ENCODE assay signal across 8 cellular contexts in the genomic region with DNA sequence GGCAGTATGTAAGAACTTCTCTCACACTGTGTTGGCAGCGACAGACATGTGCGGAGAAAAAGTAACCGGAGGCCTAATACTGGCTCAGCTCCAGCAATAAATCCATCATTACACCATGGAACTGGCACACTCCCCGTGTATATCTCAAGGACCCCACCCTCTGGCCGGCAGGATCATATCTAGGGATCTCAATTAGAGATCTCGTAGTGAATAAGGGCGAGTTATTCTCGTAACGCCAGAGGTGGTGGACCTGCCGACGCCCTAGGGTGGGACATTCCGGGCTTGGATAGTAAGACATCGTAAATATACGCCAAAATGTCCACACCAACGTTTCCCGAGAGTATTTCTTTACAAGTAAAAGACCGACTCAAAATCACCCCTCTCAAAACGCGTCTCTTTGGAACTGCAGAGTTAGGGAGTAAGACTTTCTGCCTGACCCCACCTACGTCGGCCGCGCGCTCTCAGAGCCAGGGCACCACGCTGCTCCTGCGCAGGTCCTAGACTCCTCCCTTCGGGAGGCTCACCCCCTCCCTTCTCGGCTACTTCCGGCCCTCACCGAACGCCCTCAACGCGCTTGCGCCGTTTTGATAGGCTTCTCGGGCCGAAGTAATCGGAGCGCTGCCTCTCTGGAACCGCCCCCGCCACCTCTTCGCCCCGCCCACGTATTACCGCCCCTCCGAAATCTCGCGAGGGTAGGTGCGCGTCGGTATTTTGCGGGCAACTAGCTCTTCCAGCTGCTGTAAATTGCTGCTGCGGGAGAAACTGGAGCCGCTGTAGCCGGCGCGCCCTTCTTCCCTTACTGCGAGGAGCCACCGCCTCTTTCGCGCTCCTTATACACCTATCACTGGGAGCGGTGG. TPM values are rescaled to one million over a fixed set of nuclear protein-coding genes. Genes with fewer than 3 reads are reported as not detected.
A peak's percentile ranks its signal among the peaks of the same experiment; 100 is the strongest.
DNase-seq lines count a peak whose midpoint lies in the region; ATAC-seq, FAIRE-seq and TF ChIP-seq lines count a peak whose summit lies in the region.

A gene with protein sequence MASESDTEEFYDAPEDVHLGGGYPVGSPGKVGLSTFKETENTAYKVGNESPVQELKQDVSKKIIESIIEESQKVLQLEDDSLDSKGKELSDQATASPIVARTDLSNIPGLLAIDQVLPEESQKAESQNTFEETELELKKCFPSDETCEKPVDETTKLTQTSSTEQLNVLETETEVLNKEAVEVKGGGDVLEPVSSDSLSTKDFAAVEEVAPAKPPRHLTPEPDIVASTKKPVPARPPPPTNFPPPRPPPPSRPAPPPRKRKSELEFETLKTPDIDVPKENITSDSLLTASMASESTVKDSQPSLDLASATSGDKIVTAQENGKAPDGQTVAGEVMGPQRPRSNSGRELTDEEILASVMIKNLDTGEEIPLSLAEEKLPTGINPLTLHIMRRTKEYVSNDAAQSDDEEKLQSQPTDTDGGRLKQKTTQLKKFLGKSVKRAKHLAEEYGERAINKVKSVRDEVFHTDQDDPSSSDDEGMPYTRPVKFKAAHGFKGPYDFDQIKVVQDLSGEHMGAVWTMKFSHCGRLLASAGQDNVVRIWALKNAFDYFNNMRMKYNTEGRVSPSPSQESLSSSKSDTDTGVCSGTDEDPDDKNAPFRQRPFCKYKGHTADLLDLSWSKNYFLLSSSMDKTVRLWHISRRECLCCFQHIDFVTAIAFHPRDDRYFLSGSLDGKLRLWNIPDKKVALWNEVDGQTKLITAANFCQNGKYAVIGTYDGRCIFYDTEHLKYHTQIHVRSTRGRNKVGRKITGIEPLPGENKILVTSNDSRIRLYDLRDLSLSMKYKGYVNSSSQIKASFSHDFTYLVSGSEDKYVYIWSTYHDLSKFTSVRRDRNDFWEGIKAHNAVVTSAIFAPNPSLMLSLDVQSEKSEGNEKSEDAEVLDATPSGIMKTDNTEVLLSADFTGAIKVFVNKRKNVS (plus strand): TSS at position 706 of the 857 bp plus-strand sequence. CDS start 398 bp downstream, outside the sequence.

- no peak for TF ChIP-seq CTCF in BE2C (IDR thresholded peaks at IDR 0.05; ENCODE audit: low read depth, low read length)

- no peaks in the 10 kb centered on the region for H3K9me3 ChIP-seq in BE2C

- peak; percentile 83 for ATAC-seq in HG03460 (IDR thresholded peaks at IDR 0.05; ENCODE audit: unreplicated experiment)

- H3K27me3 ChIP-seq in BE2C: no peaks in the 10 kb centered on the region

- H3K36me3 ChIP-seq in BE2C: no peaks in the 10 kb centered on the region; the same call in 1 of the 2 replicates

- no peaks in the 10 kb centered on the region for H3K4me1 ChIP-seq in BE2C

- FAIRE-seq in colon (lab: Jason Lieb, UNC): peak; percentile 75

- peak; percentile 94 for DNase-seq in BE2C
- peak; percentile 47 for DNase-seq in GM19240 (ENCODE audit: insufficient read length, low spot score)
- peak; percentile 94 to 97 for DNase-seq in NCI-H526 (lab: John Stamatoyannopoulos, UW)
- peak; percentile 93 for DNase-seq in activated CD4-positive, alpha-beta T cell treated with anti-CD3 and anti-CD28 coated beads for 48 hours
- peak; percentile 95 for DNase-seq in kidney tubule cell (ENCODE audit: low spot score)
- peak; percentile 65 to 85 (median 76) for DNase-seq in stimulated activated CD4-positive, alpha-beta T cell treated with anti-CD3 and anti-CD28 coated beads, Interleukin-1b, Interleukin-23, amount 100 ng/mL, for 24 hours (ENCODE audit: low read depth in 4 of 4, low spot score in 1 of 4)

- peak within 1 kb of the TSS; percentile 90 for H3K4me3 ChIP-seq in BE2C (ENCODE audit: low read depth, low read length)

RNA-seq across cellular contexts. Expression of the gene that starts here (rescaled TPM):
- polyA plus RNA-seq in BE2C (2012; ENCODE audit: insufficient read depth, insufficient read length, low read depth): 4.6 TPM

Comparison
In these comparisons a context has a peak if more than half of its experiments do, and no peak if none do; other contexts are left out.
1. Peak in every context shown above with its lines: DNase-seq, ATAC-seq and H3K4me3 ChIP-seq.